29 cellular contexts compared by ENCODE assay signal in genomic region chr11:12261551-12261950, GRCh38.
DNase-seq lines count a peak whose midpoint lies in the region; ATAC-seq, FAIRE-seq and TF ChIP-seq lines count a peak whose summit lies in the region.
"Had no signal": no experiment of that assay in that cellular context is flagged by ENCODE, and none has a peak within 500 bp of the region (broad histone marks: within the 10 kb centered on the region; RNA-seq: fewer than 3 reads in every experiment).

No MANE protein-coding gene starts in this region.

- peak overlapping the region; percentile 73 to 83 for H3K27ac ChIP-seq in right atrium auricular region
- peak overlapping the region in 5 of 10 donors; percentile 45 to 57 (median 49) for H3K27ac ChIP-seq in heart right ventricle
- H3K27ac ChIP-seq in astrocyte (ENCODE audit: low read depth, low read length), result no peak overlapping the region
- peak overlapping the region; percentile 85 for H3K27ac ChIP-seq in hepatocyte
- peak overlapping the region; percentile 24 to 48 for H3K27ac ChIP-seq in tibial artery
- H3K27ac ChIP-seq: BLaER1 treated with 17β-estradiol and CSF1 and Interleukin-3, amounts not matched to agents 10 nM and 100 nM; HL-60 had no signal

- TF ChIP-seq CTCF in right atrium auricular region (IDR thresholded peaks at IDR 0.05) (no peak), heart right ventricle (IDR thresholded peaks at IDR 0.05) (no peak), astrocyte (IDR thresholded peaks at IDR 0.05; ENCODE audit: insufficient read depth, low read depth, low read length) (no peak), hepatocyte (IDR thresholded peaks at IDR 0.05; ENCODE audit: poor library complexity) (no peak), tibial artery (IDR thresholded peaks at IDR 0.05) (no peak)

- FAIRE-seq in astrocyte (lab: Jason Lieb, UNC), result no peak
- FAIRE-seq: A204.1, GM12891 had no signal

- H3K36me3 Mint-ChIP-seq in astrocyte (ENCODE audit: low read depth, unreplicated experiment), result peaks cover 61% of the 10 kb centered on the region
- H3K36me3 Mint-ChIP-seq: IgD-negative memory B cell had no signal

- H3K79me2 ChIP-seq in astrocyte (ENCODE audit: insufficient read depth, low read length) (no peaks in the 10 kb centered on the region), hepatocyte (no peaks in the 10 kb centered on the region)

- peaks cover 0 to 38% of the 10 kb centered on the region in 2 donors for H3K4me1 ChIP-seq in right atrium auricular region
- peaks cover 0 to 43% (median 21%) of the 10 kb centered on the region in 9 donors for H3K4me1 ChIP-seq in heart right ventricle
- peaks cover 18% of the 10 kb centered on the region for H3K4me1 ChIP-seq in astrocyte (ENCODE audit: insufficient read depth, low read length)
- H3K4me1 ChIP-seq in hepatocyte (ENCODE audit: insufficient read depth), result peaks cover 39% of the 10 kb centered on the region
- peaks cover 0 to 3% (median 0%) of the 10 kb centered on the region in 4 donors for H3K4me1 ChIP-seq in tibial artery

- WGBS in heart right ventricle, 2 donors, result 93% methylated on average over 5 of the region's 5 CpGs
- 91% methylated on average over 5 of the region's 5 CpGs for WGBS in hepatocyte (ENCODE audit: low lambda C conversion rate, missing lambda C conversion rate)

- peaks cover 9% of the 10 kb centered on the region for H4K20me1 ChIP-seq in astrocyte (ENCODE audit: insufficient read depth, low read length)
- no peaks in the 10 kb centered on the region for H4K20me1 ChIP-seq in hepatocyte (ENCODE audit: insufficient read depth, poor library complexity, severe bottlenecking)
- H4K20me1 ChIP-seq: BLaER1 treated with 17β-estradiol and CSF1 and Interleukin-3, amounts not matched to agents 10 nM and 100 nM had no signal

- H3K9me3 ChIP-seq in right atrium auricular region (no peaks in the 10 kb centered on the region), heart right ventricle (no peaks in the 10 kb centered on the region), astrocyte (ENCODE audit: insufficient read depth, low read depth, low read length) (no peaks in the 10 kb centered on the region), hepatocyte (ENCODE audit: low read depth) (no peaks in the 10 kb centered on the region), tibial artery (no peaks in the 10 kb centered on the region)
- H3K9me3 ChIP-seq: BLaER1 treated with 17β-estradiol and CSF1 and Interleukin-3, amounts not matched to agents 10 nM and 100 nM; SK-N-SH had no signal

- peak overlapping the region; percentile 14 for H3K27ac Mint-ChIP-seq in astrocyte (ENCODE audit: unreplicated experiment)
- H3K27ac Mint-ChIP-seq: CD4-positive, alpha-beta memory T cell; IgD-negative memory B cell had no signal

- no peak overlapping the region for H3K4me3 ChIP-seq in right atrium auricular region
- H3K4me3 ChIP-seq in heart right ventricle, result no peak overlapping the region
- no peak overlapping the region for H3K4me3 ChIP-seq in astrocyte (ENCODE audit: insufficient read depth, low read depth, low read length)
- H3K4me3 ChIP-seq in hepatocyte, result no peak overlapping the region
- no peak overlapping the region for H3K4me3 ChIP-seq in tibial artery
- H3K4me3 ChIP-seq: BLaER1 treated with 17β-estradiol and CSF1 and Interleukin-3, amounts not matched to agents 10 nM and 100 nM had no signal

- H3K36me3 ChIP-seq in right atrium auricular region (peaks cover 56% of the 10 kb centered on the region), heart right ventricle (peaks cover 0 to 81% (median 50%) of the 10 kb centered on the region in 9 donors), astrocyte (ENCODE audit: insufficient read depth, low read length) (peaks cover 81% of the 10 kb centered on the region), hepatocyte (replicated peaks; ENCODE audit: insufficient read depth, low read depth) (no peaks in the 10 kb centered on the region), tibial artery (peaks cover 79 to 86% (median 84%) of the 10 kb centered on the region in 3 donors)

- H3K9me3 Mint-ChIP-seq in astrocyte (ENCODE audit: unreplicated experiment), result no peaks in the 10 kb centered on the region
- H3K9me3 Mint-ChIP-seq: CD4-positive, alpha-beta memory T cell had no signal

- H3K4me2 ChIP-seq in astrocyte (ENCODE audit: low read length) (no peak overlapping the region), hepatocyte (no peak overlapping the region)
- H3K4me2 ChIP-seq: SK-N-SH had no signal

- intact Hi-C loops in heart right ventricle (cut with DNase I), result no loop called here
- intact Hi-C loops in tibial artery (cut with DNase I; ENCODE audit: low total_unique reads), result no loop called here

- H2AFZ ChIP-seq in astrocyte (ENCODE audit: low read depth, low read length) (no peak overlapping the region), hepatocyte (no peak overlapping the region)

- H3K9ac ChIP-seq in astrocyte (ENCODE audit: low read length), result no peak overlapping the region
- H3K9ac ChIP-seq: BLaER1 treated with 17β-estradiol and CSF1 and Interleukin-3, amounts not matched to agents 10 nM and 100 nM; SK-N-SH had no signal

- H3K4me1 Mint-ChIP-seq in astrocyte (ENCODE audit: low read depth, unreplicated experiment), result peaks cover 13% of the 10 kb centered on the region
- H3K4me1 Mint-ChIP-seq: CD4-positive, alpha-beta memory T cell; IgD-negative memory B cell had no signal

- DNase-seq in right atrium auricular region (ENCODE audit: low spot score) (no peak), heart right ventricle (no peak), astrocyte (ENCODE audit: low read depth) (no peak), hepatocyte (ENCODE audit: low spot score) (no peak), tibial artery (peak in 1 of 2 donors; percentile 57), NCI-H2107 (lab: John Stamatoyannopoulos, UW) (no peak)
- DNase-seq: AML-193; CD4-positive, alpha-beta memory T cell; COR-L47; DMS79; EL; GF-D8; NCI-H1048; NCI-H1417; NCI-H1694; NCI-H2029 treated with DMSO at 0.1 percent for 48 hours; NCI-H226; NCI-H510A; NCI-H69; SK-N-SH had no signal

- no peaks in the 10 kb centered on the region for H3K9me2 ChIP-seq in hepatocyte (replicated peaks; ENCODE audit: insufficient read depth)
- H3K9me2 ChIP-seq: SK-N-SH had no signal

- no peak overlapping the region for H3K4me3 Mint-ChIP-seq in astrocyte (ENCODE audit: unreplicated experiment)
- H3K4me3 Mint-ChIP-seq: CD4-positive, alpha-beta memory T cell had no signal

- H3K27me3 ChIP-seq in right atrium auricular region (no peaks in the 10 kb centered on the region), heart right ventricle (no peaks in the 10 kb centered on the region), astrocyte (ENCODE audit: insufficient read depth, low read length) (no peaks in the 10 kb centered on the region), hepatocyte (no peaks in the 10 kb centered on the region), tibial artery (no peaks in the 10 kb centered on the region)
- H3K27me3 ChIP-seq: BLaER1 treated with 17β-estradiol and CSF1 and Interleukin-3, amounts not matched to agents 10 nM and 100 nM had no signal

- ATAC-seq in heart right ventricle, result no peak
- no peak for ATAC-seq in GM21717 (IDR thresholded peaks at IDR 0.05; ENCODE audit: unreplicated experiment)
- ATAC-seq in GM19397 (IDR thresholded peaks at IDR 0.05; ENCODE audit: unreplicated experiment), result no peak
- ATAC-seq: HCT116, Panc1 had no signal

- H3K27me3 Mint-ChIP-seq in astrocyte (ENCODE audit: low read depth, unreplicated experiment), result no peaks in the 10 kb centered on the region
- H3K27me3 Mint-ChIP-seq: CD4-positive, alpha-beta memory T cell; IgD-negative memory B cell had no signal
